ENCODE assay signal across 1 cellular context in the genomic region with DNA sequence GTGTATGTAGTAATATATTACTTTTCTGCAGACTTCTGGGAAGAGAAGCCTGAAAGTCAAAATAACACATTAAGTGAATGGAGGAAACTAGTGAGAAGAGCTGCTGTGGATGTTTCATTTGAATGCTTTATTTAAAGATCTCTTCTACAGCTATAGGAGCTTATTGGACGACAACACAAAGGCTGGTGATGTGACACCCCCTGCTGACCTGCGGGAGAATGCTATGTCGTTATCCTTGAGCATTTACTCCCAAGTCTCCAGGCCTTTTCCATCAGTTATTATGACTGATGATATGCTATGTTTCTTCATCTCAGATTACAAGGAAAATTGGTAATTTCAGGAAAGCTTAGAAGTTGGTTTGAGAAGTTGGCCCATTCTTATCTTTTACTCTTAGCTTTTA.
TF ChIP-seq lines count a peak whose summit lies in the region.

No MANE protein-coding gene starts in this region.

TF ChIP-seq in WTC11, 78 proteins besides CTCF, POLR2A, EP300 and RAD21 (continued from another document):
- TF ChIP-seq, protein P1, sequence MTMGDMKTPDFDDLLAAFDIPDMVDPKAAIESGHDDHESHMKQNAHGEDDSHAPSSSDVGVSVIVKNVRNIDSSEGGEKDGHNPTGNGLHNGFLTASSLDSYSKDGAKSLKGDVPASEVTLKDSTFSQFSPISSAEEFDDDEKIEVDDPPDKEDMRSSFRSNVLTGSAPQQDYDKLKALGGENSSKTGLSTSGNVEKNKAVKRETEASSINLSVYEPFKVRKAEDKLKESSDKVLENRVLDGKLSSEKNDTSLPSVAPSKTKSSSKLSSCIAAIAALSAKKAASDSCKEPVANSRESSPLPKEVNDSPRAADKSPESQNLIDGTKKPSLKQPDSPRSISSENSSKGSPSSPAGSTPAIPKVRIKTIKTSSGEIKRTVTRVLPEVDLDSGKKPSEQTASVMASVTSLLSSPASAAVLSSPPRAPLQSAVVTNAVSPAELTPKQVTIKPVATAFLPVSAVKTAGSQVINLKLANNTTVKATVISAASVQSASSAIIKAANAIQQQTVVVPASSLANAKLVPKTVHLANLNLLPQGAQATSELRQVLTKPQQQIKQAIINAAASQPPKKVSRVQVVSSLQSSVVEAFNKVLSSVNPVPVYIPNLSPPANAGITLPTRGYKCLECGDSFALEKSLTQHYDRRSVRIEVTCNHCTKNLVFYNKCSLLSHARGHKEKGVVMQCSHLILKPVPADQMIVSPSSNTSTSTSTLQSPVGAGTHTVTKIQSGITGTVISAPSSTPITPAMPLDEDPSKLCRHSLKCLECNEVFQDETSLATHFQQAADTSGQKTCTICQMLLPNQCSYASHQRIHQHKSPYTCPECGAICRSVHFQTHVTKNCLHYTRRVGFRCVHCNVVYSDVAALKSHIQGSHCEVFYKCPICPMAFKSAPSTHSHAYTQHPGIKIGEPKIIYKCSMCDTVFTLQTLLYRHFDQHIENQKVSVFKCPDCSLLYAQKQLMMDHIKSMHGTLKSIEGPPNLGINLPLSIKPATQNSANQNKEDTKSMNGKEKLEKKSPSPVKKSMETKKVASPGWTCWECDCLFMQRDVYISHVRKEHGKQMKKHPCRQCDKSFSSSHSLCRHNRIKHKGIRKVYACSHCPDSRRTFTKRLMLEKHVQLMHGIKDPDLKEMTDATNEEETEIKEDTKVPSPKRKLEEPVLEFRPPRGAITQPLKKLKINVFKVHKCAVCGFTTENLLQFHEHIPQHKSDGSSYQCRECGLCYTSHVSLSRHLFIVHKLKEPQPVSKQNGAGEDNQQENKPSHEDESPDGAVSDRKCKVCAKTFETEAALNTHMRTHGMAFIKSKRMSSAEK (CRISPR knock-in tag; IDR thresholded peaks at IDR 0.05; ENCODE audit: borderline replicate concordance): no peak
- no peak for TF ChIP-seq ZNF121 (CRISPR knock-in tag; IDR thresholded peaks at IDR 0.05)
- TF ChIP-seq, protein P2, sequence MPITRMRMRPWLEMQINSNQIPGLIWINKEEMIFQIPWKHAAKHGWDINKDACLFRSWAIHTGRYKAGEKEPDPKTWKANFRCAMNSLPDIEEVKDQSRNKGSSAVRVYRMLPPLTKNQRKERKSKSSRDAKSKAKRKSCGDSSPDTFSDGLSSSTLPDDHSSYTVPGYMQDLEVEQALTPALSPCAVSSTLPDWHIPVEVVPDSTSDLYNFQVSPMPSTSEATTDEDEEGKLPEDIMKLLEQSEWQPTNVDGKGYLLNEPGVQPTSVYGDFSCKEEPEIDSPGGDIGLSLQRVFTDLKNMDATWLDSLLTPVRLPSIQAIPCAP (CRISPR knock-in tag; IDR thresholded peaks at IDR 0.05): no peak
- TF ChIP-seq TEAD1 (CRISPR knock-in tag; IDR thresholded peaks at IDR 0.05): no peak
- TF ChIP-seq TCF7 (CRISPR knock-in tag; IDR thresholded peaks at IDR 0.05; ENCODE audit: low read depth): no peak
- TF ChIP-seq, protein P3, sequence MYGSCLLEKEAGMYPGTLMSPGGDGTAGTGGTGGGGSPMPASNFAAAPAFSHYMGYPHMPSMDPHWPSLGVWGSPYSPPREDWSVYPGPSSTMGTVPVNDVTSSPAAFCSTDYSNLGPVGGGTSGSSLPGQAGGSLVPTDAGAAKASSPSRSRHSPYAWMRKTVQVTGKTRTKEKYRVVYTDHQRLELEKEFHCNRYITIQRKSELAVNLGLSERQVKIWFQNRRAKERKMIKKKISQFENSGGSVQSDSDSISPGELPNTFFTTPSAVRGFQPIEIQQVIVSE (CRISPR knock-in tag; IDR thresholded peaks at IDR 0.05; ENCODE audit: borderline replicate concordance): no peak
